In the genomic region with DNA sequence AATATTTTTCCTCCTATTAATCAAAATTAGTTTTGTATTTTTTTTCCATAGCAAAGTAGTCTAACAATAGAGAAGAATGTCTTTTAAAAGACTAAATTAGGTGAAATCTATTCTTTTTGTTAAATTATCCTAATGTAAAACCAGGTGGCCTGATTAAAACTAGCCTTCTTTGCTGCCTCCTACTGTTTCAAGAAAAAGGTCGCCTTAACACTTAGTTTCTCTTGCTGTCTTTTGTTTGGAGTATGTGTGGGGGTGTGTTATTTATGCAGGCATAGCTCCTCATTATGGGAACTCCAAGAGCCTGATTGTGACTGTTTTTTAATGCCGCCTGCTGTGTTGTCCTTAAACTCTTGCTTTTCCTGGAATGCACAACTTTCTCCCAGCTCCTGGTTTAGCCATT, we compare ENCODE assay signal across 20 cellular contexts.
DNase-seq lines count a peak whose midpoint lies in the region; ATAC-seq and TF ChIP-seq lines count a peak whose summit lies in the region.
"Had no signal": no experiment of that assay in that cellular context is flagged by ENCODE, and none has a peak within 500 bp of the region (broad histone marks: within the 10 kb centered on the region; RNA-seq: fewer than 3 reads in every experiment).

No MANE protein-coding gene starts in this region.

- H3K9me3 Mint-ChIP-seq in MCF 10A (ENCODE audit: unreplicated experiment), result no peaks in the 10 kb centered on the region
- H3K9me3 Mint-ChIP-seq in glutamatergic neuron (ENCODE audit: unreplicated experiment), result no peaks in the 10 kb centered on the region

- TF ChIP-seq POLR2A in breast epithelium (IDR thresholded peaks at IDR 0.05), result no peak

- H3K36me3 Mint-ChIP-seq in MCF 10A (ENCODE audit: insufficient read depth, unreplicated experiment) (no peaks in the 10 kb centered on the region), glutamatergic neuron (ENCODE audit: unreplicated experiment) (no peaks in the 10 kb centered on the region)
- H3K36me3 Mint-ChIP-seq: CD4-positive, alpha-beta memory T cell; natural killer cell treated with Interleukin-12 subunit alpha and Interleukin-12 subunit beta and Interleukin-15 and Interleukin-18, amount 100 ng/mL, for 72 hours had no signal

- H3K27me3 ChIP-seq in breast epithelium (no peaks in the 10 kb centered on the region), kidney epithelial cell (ENCODE audit: control insufficient read depth, insufficient read depth, low read length) (no peaks in the 10 kb centered on the region)
- H3K27me3 ChIP-seq: esophagus muscularis mucosa, sigmoid colon had no signal

- ATAC-seq in HG02759 (IDR thresholded peaks at IDR 0.05; ENCODE audit: unreplicated experiment) (no peak), HG03354 (IDR thresholded peaks at IDR 0.05; ENCODE audit: poor library complexity, severe bottlenecking, unreplicated experiment) (no peak)
- ATAC-seq: GM12878; natural killer cell treated with Interleukin-12 subunit alpha and Interleukin-12 subunit beta and Interleukin-15 and Interleukin-18, amount 100 ng/mL, for 72 hours had no signal

- POLR2A ChIA-PET in MCF 10A (lab: Yijun Ruan, JAX), result no interaction called here
- POLR2A ChIA-PET in HEK293T (lab: Yijun Ruan, JAX), result no interaction called here

- DNase-seq in MCF 10A (ENCODE audit: unreplicated experiment) (no peak), breast epithelium (ENCODE audit: low spot score in 2 of 2) (no peak), cardiac fibroblast (ENCODE audit: low read depth in 2 of 2) (peak; percentile 3 to 27), kidney epithelial cell (ENCODE audit: low read depth) (no peak), HEK293T (ENCODE audit: extremely low spot score) (no peak), glutamatergic neuron (no peak)
- DNase-seq: amniotic stem cell; CD4-positive, alpha-beta memory T cell; MV-4-11; NCI-H748 treated with DMSO at 0.1 percent for 48 hours; sigmoid colon; stimulated activated CD4-positive, alpha-beta T cell treated with anti-CD3 and anti-CD28 coated beads, Interleukin-4, amount 100 ng/mL, for 1 hour had no signal

- TF ChIP-seq CTCF in MCF 10A (IDR thresholded peaks at IDR 0.05; ENCODE audit: unreplicated experiment) (no peak), breast epithelium (IDR thresholded peaks at IDR 0.05) (no peak), cardiac fibroblast (IDR thresholded peaks at IDR 0.05; ENCODE audit: low read depth, low read length) (no peak), kidney epithelial cell (IDR thresholded peaks at IDR 0.05; ENCODE audit: insufficient read depth, low read length, poor library complexity, severe bottlenecking) (peak; percentile 22), glutamatergic neuron (IDR thresholded peaks at IDR 0.05; ENCODE audit: partially characterized antibody, unreplicated experiment) (no peak)

- H3K36me3 ChIP-seq in breast epithelium (no peaks in the 10 kb centered on the region), kidney epithelial cell (ENCODE audit: control insufficient read depth, insufficient read depth, low read length) (no peaks in the 10 kb centered on the region)
- H3K36me3 ChIP-seq: esophagus muscularis mucosa, sigmoid colon, thoracic aorta had no signal

- intact Hi-C loops in MCF 10A (cut with micrococcal nuclease) (no loop called here), breast epithelium (cut with DNase I; ENCODE audit: low total_unique reads) (no loop called here)

- BruUV-seq in MCF 10A (replicated peaks; lab: Mats Ljungman, UMichigan), result no TSS peak

- H3K27ac ChIP-seq in breast epithelium, result no peak overlapping the region
- H3K27ac ChIP-seq: coronary artery, esophagus muscularis mucosa, sigmoid colon, thoracic aorta had no signal

- H3K9me3 ChIP-seq in breast epithelium, result no peaks in the 10 kb centered on the region
- H3K9me3 ChIP-seq: esophagus muscularis mucosa, sigmoid colon, thoracic aorta had no signal

- H3K27me3 Mint-ChIP-seq in MCF 10A (ENCODE audit: insufficient read depth, unreplicated experiment) (no peaks in the 10 kb centered on the region), glutamatergic neuron (ENCODE audit: unreplicated experiment) (no peaks in the 10 kb centered on the region)
- H3K27me3 Mint-ChIP-seq: CD4-positive, alpha-beta memory T cell; natural killer cell treated with Interleukin-12 subunit alpha and Interleukin-12 subunit beta and Interleukin-15 and Interleukin-18, amount 100 ng/mL, for 72 hours had no signal

- no peaks in the 10 kb centered on the region for H3K4me1 ChIP-seq in breast epithelium

- no peak overlapping the region for H3K4me3 ChIP-seq in breast epithelium
- H3K4me3 ChIP-seq in cardiac fibroblast (replicated peaks in 1 of 2; ENCODE audit: low read depth in 2 of 2, low read length in 2 of 2), result no peak overlapping the region
- H3K4me3 ChIP-seq in kidney epithelial cell (ENCODE audit: low read depth, low read length), result no peak overlapping the region
- H3K4me3 ChIP-seq: coronary artery, esophagus muscularis mucosa, GM12878, sigmoid colon, thoracic aorta had no signal

- no peak overlapping the region for H3K4me3 Mint-ChIP-seq in MCF 10A (ENCODE audit: unreplicated experiment)
- H3K4me3 Mint-ChIP-seq in glutamatergic neuron (ENCODE audit: unreplicated experiment), result no peak overlapping the region
- H3K4me3 Mint-ChIP-seq: CD4-positive, alpha-beta memory T cell; natural killer cell treated with Interleukin-12 subunit alpha and Interleukin-12 subunit beta and Interleukin-15 and Interleukin-18, amount 100 ng/mL, for 72 hours had no signal

- H3K4me1 Mint-ChIP-seq in MCF 10A (ENCODE audit: insufficient read depth, unreplicated experiment), result no peaks in the 10 kb centered on the region
- H3K4me1 Mint-ChIP-seq in glutamatergic neuron (ENCODE audit: low read depth, unreplicated experiment), result no peaks in the 10 kb centered on the region
- H3K4me1 Mint-ChIP-seq: CD4-positive, alpha-beta memory T cell had no signal

- CTCF ChIA-PET in MCF 10A (lab: Yijun Ruan, JAX) (interaction anchor here (0.6 kb wide), 2 partner anchors 27 to 396 kb away, joined by 3 read pairs; no protein-coding TSS in a partner anchor), HEK293T (lab: Yijun Ruan, JAX) (interaction anchor here (0.6 kb wide), 1 partner anchor 342 kb away, joined by 3 read pairs; no protein-coding TSS in a partner anchor)

- H3K27ac Mint-ChIP-seq in MCF 10A (ENCODE audit: low read depth, unreplicated experiment) (peak overlapping the region; percentile 33), glutamatergic neuron (ENCODE audit: unreplicated experiment) (no peak overlapping the region)
- H3K27ac Mint-ChIP-seq: activated T-helper 2 cell treated with anti-CD3 and anti-CD28 coated beads, Interferon-gamma antibody, Interleukin-2, Interleukin-4, amounts not matched to agents 10 μg/mL and 5 μg/mL and 100 μg/mL, durations not matched to agents 14 hours and 24 hours and 36 hours; CD4-positive, alpha-beta memory T cell; natural killer cell treated with Interleukin-12 subunit alpha and Interleukin-12 subunit beta and Interleukin-15 and Interleukin-18, amount 100 ng/mL, for 72 hours had no signal

TF ChIP-seq in HEK293T, 16 proteins besides CTCF, POLR2A, EP300 and RAD21:
- no peak for TF ChIP-seq FOXK2 (IDR thresholded peaks at IDR 0.05)
- no peak for TF ChIP-seq ELF4 (IDR thresholded peaks at IDR 0.05)
- no peak for TF ChIP-seq HDGF (IDR thresholded peaks at IDR 0.05; ENCODE audit: borderline replicate concordance)

Comparison
In these comparisons a context has a peak if more than half of its experiments do, and no peak if none do; other contexts are left out.
1. DNase-seq: peak in cardiac fibroblast (2 of 2); none in MCF 10A (single experiment), breast epithelium (0 of 2), kidney epithelial cell (single experiment), HEK293T (single experiment) and glutamatergic neuron (single experiment).